15 cellular contexts compared by ENCODE assay signal in the genomic region with DNA sequence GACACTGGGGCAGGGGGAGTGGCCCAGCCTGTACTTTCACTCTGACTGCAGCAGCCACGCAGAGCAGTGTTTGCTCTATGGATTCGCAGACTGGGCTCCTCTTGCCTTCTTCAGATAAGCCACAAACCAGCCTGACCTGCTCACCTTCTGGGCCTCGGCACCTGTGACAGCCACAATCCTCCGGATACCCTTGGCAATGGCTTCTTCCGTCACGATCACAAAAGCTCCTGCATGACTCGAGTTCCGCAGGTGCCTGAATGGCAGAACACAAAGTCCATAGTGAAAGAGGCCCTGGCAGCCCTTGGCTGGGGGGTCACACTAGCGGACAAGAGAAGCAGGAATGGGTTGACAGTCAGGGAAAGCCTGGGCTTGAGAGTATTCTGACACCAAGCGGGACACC. TPM values are rescaled to one million over a fixed set of nuclear protein-coding genes. Genes with fewer than 3 reads are reported as not detected.
DNase-seq lines count a peak whose midpoint lies in the region; ATAC-seq and TF ChIP-seq lines count a peak whose summit lies in the region.
"Had no signal": no experiment of that assay in that cellular context is flagged by ENCODE, and none has a peak within 500 bp of the region (broad histone marks: within the 10 kb centered on the region; RNA-seq: fewer than 3 reads in every experiment).

No MANE protein-coding gene starts in this region.

- no peaks in the 10 kb centered on the region for H3K27me3 ChIP-seq in hepatocyte
- no peaks in the 10 kb centered on the region for H3K27me3 ChIP-seq in stomach

- DNase-seq in activated T-cell treated with anti-CD3 and anti-CD28 coated beads, Interleukin-2, amount 50 U/mL, for 24 hours, result no peak
- no peak for DNase-seq in activated T-cell treated with anti-CD3 and anti-CD28 coated beads for 4 hours
- no peak for DNase-seq in hepatocyte (ENCODE audit: low spot score)
- DNase-seq in stomach, result peak; percentile 48
- DNase-seq in effector CD8-positive, alpha-beta T cell (lab: John Stamatoyannopoulos, UW), result no peak
- DNase-seq: HCEC 1CT, KG1, MM.1S, NCI-H2029, NCI-H446 treated with DMSO at 0.1 percent for 48 hours, NCI-H526 treated with DMSO at 0.1 percent for 48 hours, PC-9, SHP77 had no signal

- H3K4me1 ChIP-seq in HEK293 (ENCODE audit: control insufficient read depth, insufficient read depth, low read length), result no peaks in the 10 kb centered on the region
- peaks cover 3% of the 10 kb centered on the region for H3K4me1 ChIP-seq in hepatocyte (ENCODE audit: insufficient read depth)
- H3K4me1 ChIP-seq in stomach, result peaks cover 4 to 11% (median 6%) of the 10 kb centered on the region in 4 donors

- no peak overlapping the region for H3K27ac ChIP-seq in HEK293 (ENCODE audit: extremely low read depth, low read depth, low read length)
- peak overlapping the region; percentile 7 for H3K27ac ChIP-seq in hepatocyte
- H3K27ac ChIP-seq in stomach, result no peak overlapping the region
- H3K27ac ChIP-seq: PC-9 had no signal

- H3K4me1 Mint-ChIP-seq in activated T-cell treated with anti-CD3 and anti-CD28 coated beads, Interleukin-2, amount 50 U/mL, for 24 hours (ENCODE audit: low read depth), result peaks cover 5% of the 10 kb centered on the region

- TF ChIP-seq EP300 in stomach (IDR thresholded peaks at IDR 0.05), result no peak

- no peak overlapping the region for H3K4me3 Mint-ChIP-seq in activated T-cell treated with anti-CD3 and anti-CD28 coated beads, Interleukin-2, amount 50 U/mL, for 24 hours

- no peak for ATAC-seq in HG03469 (IDR thresholded peaks at IDR 0.05; ENCODE audit: unreplicated experiment)

- H3K9me2 ChIP-seq in hepatocyte (replicated peaks; ENCODE audit: insufficient read depth), result no peaks in the 10 kb centered on the region

- intact Hi-C loops in stomach (cut with DNase I; ENCODE audit: low total_unique reads), result loop anchor here (10.0 kb wide), 1 partner anchor 101 kb away; no protein-coding TSS in a partner anchor

- TF ChIP-seq CTCF in HEK293 (tag by site-specific recombination; IDR thresholded peaks at IDR 0.05) (no peak), hepatocyte (IDR thresholded peaks at IDR 0.05; ENCODE audit: poor library complexity) (no peak), stomach (IDR thresholded peaks at IDR 0.05) (no peak)

- no peak overlapping the region for H2AFZ ChIP-seq in hepatocyte
- H2AFZ ChIP-seq: PC-9 had no signal

- no peak overlapping the region for H3K4me2 ChIP-seq in hepatocyte
- H3K4me2 ChIP-seq: PC-9 had no signal

- H4K20me1 ChIP-seq in hepatocyte (ENCODE audit: insufficient read depth, poor library complexity, severe bottlenecking), result peaks cover 10% of the 10 kb centered on the region

- H3K36me3 Mint-ChIP-seq in activated T-cell treated with anti-CD3 and anti-CD28 coated beads, Interleukin-2, amount 50 U/mL, for 24 hours (ENCODE audit: low read depth), result peaks cover 90% of the 10 kb centered on the region

- H3K36me3 ChIP-seq in HEK293 (ENCODE audit: control insufficient read depth in 2 of 2, insufficient read depth in 1 of 2, low read length in 2 of 2), result peaks cover 37 to 88% of the 10 kb centered on the region in 2 experiments; a peak in 2 of 3 replicates
- H3K36me3 ChIP-seq in hepatocyte (replicated peaks; ENCODE audit: insufficient read depth, low read depth), result no peaks in the 10 kb centered on the region
- peaks cover 79 to 87% (median 86%) of the 10 kb centered on the region in 4 donors for H3K36me3 ChIP-seq in stomach

- H3K27me3 Mint-ChIP-seq in activated T-cell treated with anti-CD3 and anti-CD28 coated beads, Interleukin-2, amount 50 U/mL, for 24 hours, result no peaks in the 10 kb centered on the region

- no peak for TF ChIP-seq POLR2A in stomach (IDR thresholded peaks at IDR 0.05)

- H3K4me3 ChIP-seq in HEK293 (ENCODE audit: low read depth, low read length), result no peak overlapping the region
- H3K4me3 ChIP-seq in hepatocyte, result no peak overlapping the region
- H3K4me3 ChIP-seq in stomach, result no peak overlapping the region
- H3K4me3 ChIP-seq: PC-9 had no signal

- H3K27ac Mint-ChIP-seq in activated T-cell treated with anti-CD3 and anti-CD28 coated beads, Interleukin-2, amount 50 U/mL, for 24 hours, result peak overlapping the region; percentile 53

- WGBS in hepatocyte (ENCODE audit: low lambda C conversion rate, missing lambda C conversion rate), result 95% methylated on average over 10 of the region's 10 CpGs
- 61 to 77% (median 67%) methylated on average over 10 of the region's 10 CpGs for WGBS in stomach, 5 donors

- H3K9me3 ChIP-seq in HEK293 (ENCODE audit: control insufficient read depth, insufficient read depth, low read depth, low read length) (no peaks in the 10 kb centered on the region), hepatocyte (ENCODE audit: low read depth) (no peaks in the 10 kb centered on the region), stomach (no peaks in the 10 kb centered on the region)

- POLR2A ChIA-PET in HEK293 (lab: Yijun Ruan, JAX), result interaction anchor here (0.7 kb wide), 1 partner anchor 91 kb away, joined by 3 read pairs; a partner anchor contains a TSS

- CTCF ChIA-PET in HEK293 (lab: Yijun Ruan, JAX), result interaction anchor here (2.8 kb wide), 1 partner anchor 12 kb away, joined by 13 read pairs; no protein-coding TSS in a partner anchor

- H3K9me3 Mint-ChIP-seq in activated T-cell treated with anti-CD3 and anti-CD28 coated beads, Interleukin-2, amount 50 U/mL, for 24 hours, result no peaks in the 10 kb centered on the region

- H3K79me2 ChIP-seq in hepatocyte, result peaks cover 5% of the 10 kb centered on the region

TF ChIP-seq in HEK293, 187 proteins besides CTCF, POLR2A, EP300 and RAD21:
- TF ChIP-seq, protein P1, sequence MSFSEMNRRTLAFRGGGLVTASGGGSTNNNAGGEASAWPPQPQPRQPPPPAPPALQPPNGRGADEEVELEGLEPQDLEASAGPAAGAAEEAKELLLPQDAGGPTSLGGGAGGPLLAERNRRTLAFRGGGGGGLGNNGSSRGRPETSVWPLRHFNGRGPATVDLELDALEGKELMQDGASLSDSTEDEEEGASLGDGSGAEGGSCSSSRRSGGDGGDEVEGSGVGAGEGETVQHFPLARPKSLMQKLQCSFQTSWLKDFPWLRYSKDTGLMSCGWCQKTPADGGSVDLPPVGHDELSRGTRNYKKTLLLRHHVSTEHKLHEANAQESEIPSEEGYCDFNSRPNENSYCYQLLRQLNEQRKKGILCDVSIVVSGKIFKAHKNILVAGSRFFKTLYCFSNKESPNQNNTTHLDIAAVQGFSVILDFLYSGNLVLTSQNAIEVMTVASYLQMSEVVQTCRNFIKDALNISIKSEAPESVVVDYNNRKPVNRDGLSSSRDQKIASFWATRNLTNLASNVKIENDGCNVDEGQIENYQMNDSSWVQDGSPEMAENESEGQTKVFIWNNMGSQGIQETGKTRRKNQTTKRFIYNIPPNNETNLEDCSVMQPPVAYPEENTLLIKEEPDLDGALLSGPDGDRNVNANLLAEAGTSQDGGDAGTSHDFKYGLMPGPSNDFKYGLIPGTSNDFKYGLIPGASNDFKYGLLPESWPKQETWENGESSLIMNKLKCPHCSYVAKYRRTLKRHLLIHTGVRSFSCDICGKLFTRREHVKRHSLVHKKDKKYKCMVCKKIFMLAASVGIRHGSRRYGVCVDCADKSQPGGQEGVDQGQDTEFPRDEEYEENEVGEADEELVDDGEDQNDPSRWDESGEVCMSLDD (tag by site-specific recombination; IDR thresholded peaks at IDR 0.05), result no peak
- 0 out of 2 replicates have a peak, but pooled peaks have one; percentile 29 for TF ChIP-seq SCRT2 (tag by site-specific recombination; IDR thresholded peaks at IDR 0.05)

RNA-seq across cellular contexts. Expression of a gene that starts 3.8 kb away (rescaled TPM):
- total RNA-seq in hepatocyte (24.7 and 28.7 TPM in 2 replicates), stomach (10 to 100 TPM; 20.1 to 45.2 (median 30.3) TPM)
- polyA plus RNA-seq in hepatocyte (20.8 and 21.4 TPM in 2 replicates), stomach (1 to 10 TPM; 7.0 to 8.8 (median 7.2) TPM)

RNA-seq across cellular contexts. Expression of a gene that starts 33.7 kb away (rescaled TPM):
- total RNA-seq in hepatocyte (73.8 and 78.6 TPM in 2 replicates), stomach (100 to 1,000 TPM in 1 of 5 donors, 10 to 100 TPM in 4; 49.2 to 143 (median 61.9) TPM)
- polyA plus RNA-seq in hepatocyte (71.2 and 79.5 TPM in 2 replicates), stomach (10 to 100 TPM; 26.7 to 35.7 (median 34.6) TPM)

RNA-seq across cellular contexts. Expression of a gene that starts 43.4 kb away (rescaled TPM):
- total RNA-seq in hepatocyte, result 26.6 and 31.6 TPM in 2 replicates
- 33.8 and 38.7 TPM in 2 replicates for polyA plus RNA-seq in hepatocyte
- total RNA-seq in stomach, result 10 to 100 TPM in 4 of 5 donors, 1 to 10 TPM in 1; 9.8 to 34.3 (median 25.7) TPM
- 10 to 100 TPM; 16.8 to 28.7 (median 20.4) TPM for polyA plus RNA-seq in stomach
